ENCODE assay signal across 1 cellular context in the genomic region with DNA sequence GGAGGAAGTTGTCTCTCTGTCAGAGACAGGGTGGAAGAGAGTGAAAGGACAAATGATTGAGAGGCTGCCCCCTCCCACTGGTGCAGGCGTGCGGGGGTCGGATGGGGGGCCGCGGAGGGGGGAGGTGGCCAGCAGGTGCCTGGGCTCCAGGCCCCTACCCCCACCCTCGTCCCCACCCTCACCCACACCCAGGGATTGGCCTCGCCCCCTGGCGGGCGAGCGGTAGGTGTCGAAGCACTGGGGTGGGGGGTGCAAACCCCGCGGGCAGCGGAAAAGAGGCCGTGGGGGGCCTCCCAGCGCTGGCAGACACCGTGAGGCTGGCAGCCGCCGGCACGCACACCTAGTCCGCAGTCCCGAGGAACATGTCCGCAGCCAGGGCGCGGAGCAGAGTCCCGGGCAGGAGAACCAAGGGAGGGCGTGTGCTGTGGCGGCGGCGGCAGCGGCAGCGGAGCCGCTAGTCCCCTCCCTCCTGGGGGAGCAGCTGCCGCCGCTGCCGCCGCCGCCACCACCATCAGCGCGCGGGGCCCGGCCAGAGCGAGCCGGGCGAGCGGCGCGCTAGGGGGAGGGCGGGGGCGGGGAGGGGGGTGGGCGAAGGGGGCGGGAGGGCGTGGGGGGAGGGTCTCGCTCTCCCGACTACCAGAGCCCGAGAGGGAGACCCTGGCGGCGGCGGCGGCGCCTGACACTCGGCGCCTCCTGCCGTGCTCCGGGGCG.
A peak's percentile ranks its signal among the peaks of the same experiment; 100 is the strongest.
TF ChIP-seq lines count a peak whose summit lies in the region.

A gene (plus strand): TSS at position 682 of the 711 bp plus-strand sequence. CDS start 32 bp downstream, outside the sequence.

TF ChIP-seq in K562, 482 proteins besides CTCF, POLR2A, EP300 and RAD21 (continued from another document and continues in another):
- TF ChIP-seq, protein P1, sequence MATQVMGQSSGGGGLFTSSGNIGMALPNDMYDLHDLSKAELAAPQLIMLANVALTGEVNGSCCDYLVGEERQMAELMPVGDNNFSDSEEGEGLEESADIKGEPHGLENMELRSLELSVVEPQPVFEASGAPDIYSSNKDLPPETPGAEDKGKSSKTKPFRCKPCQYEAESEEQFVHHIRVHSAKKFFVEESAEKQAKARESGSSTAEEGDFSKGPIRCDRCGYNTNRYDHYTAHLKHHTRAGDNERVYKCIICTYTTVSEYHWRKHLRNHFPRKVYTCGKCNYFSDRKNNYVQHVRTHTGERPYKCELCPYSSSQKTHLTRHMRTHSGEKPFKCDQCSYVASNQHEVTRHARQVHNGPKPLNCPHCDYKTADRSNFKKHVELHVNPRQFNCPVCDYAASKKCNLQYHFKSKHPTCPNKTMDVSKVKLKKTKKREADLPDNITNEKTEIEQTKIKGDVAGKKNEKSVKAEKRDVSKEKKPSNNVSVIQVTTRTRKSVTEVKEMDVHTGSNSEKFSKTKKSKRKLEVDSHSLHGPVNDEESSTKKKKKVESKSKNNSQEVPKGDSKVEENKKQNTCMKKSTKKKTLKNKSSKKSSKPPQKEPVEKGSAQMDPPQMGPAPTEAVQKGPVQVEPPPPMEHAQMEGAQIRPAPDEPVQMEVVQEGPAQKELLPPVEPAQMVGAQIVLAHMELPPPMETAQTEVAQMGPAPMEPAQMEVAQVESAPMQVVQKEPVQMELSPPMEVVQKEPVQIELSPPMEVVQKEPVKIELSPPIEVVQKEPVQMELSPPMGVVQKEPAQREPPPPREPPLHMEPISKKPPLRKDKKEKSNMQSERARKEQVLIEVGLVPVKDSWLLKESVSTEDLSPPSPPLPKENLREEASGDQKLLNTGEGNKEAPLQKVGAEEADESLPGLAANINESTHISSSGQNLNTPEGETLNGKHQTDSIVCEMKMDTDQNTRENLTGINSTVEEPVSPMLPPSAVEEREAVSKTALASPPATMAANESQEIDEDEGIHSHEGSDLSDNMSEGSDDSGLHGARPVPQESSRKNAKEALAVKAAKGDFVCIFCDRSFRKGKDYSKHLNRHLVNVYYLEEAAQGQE (CRISPR knock-in tag; IDR thresholded peaks at IDR 0.05; ENCODE audit: low read depth), result 0 out of 2 replicates have a peak, but pooled peaks have one; percentile 46
- TF ChIP-seq, protein P2, sequence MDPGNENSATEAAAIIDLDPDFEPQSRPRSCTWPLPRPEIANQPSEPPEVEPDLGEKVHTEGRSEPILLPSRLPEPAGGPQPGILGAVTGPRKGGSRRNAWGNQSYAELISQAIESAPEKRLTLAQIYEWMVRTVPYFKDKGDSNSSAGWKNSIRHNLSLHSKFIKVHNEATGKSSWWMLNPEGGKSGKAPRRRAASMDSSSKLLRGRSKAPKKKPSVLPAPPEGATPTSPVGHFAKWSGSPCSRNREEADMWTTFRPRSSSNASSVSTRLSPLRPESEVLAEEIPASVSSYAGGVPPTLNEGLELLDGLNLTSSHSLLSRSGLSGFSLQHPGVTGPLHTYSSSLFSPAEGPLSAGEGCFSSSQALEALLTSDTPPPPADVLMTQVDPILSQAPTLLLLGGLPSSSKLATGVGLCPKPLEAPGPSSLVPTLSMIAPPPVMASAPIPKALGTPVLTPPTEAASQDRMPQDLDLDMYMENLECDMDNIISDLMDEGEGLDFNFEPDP (CRISPR knock-in tag; IDR thresholded peaks at IDR 0.05), result no peak
- TF ChIP-seq ZNF184 (CRISPR knock-in tag; IDR thresholded peaks at IDR 0.05) (no peak), TCFL5 (CRISPR knock-in tag; conservative IDR thresholded peaks at IDR 0.05) (no peak), JUND (IDR thresholded peaks at IDR 0.05; ENCODE audit: borderline replicate concordance, low read depth, low read length) (no peak), JUND (tag; IDR thresholded peaks at IDR 0.05; ENCODE audit: borderline replicate concordance, low read depth, low read length) (no peak; the same call in 2 of the 3 replicates), PPARD (CRISPR knock-in tag; IDR thresholded peaks at IDR 0.05) (no peak), ZKSCAN1 (IDR thresholded peaks at IDR 0.05; ENCODE audit: low read depth, low read length) (peak; percentile 48; the same call in 1 of the 2 replicates), RFX5 (IDR thresholded peaks at IDR 0.05; ENCODE audit: low read depth, low read length) (no peak), ZNF140 (CRISPR knock-in tag; IDR thresholded peaks at IDR 0.05) (no peak), DIDO1 (tag; IDR thresholded peaks at IDR 0.05; ENCODE audit: low read depth) (0 out of 2 replicates have a peak, but pooled peaks have one; percentile 25), TAF7 (tag; IDR thresholded peaks at IDR 0.05) (no peak), HNRNPL (IDR thresholded peaks at IDR 0.05; ENCODE audit: low read depth, low read length) (peak; percentile 99), CTBP1 (IDR thresholded peaks at IDR 0.05; ENCODE audit: borderline replicate concordance) (peak; percentile 87), NCOA2 (IDR thresholded peaks at IDR 0.05; ENCODE audit: partially characterized antibody in 2 of 2) (no peak), CREB1 (IDR thresholded peaks at IDR 0.05) (0 out of 2 replicates have a peak, but pooled peaks have one; percentile 45), CREB1 (CRISPR knock-in tag; IDR thresholded peaks at IDR 0.05) (peak; percentile 61), MYC (IDR thresholded peaks at IDR 0.05; ENCODE audit: low read depth, low read length) (peak; percentile 53; the same call in 1 of the 2 replicates), MYC (CRISPR knock-in tag; IDR thresholded peaks at IDR 0.05; ENCODE audit: borderline replicate concordance, low read depth) (no peak), IFI16 (CRISPR knock-in tag; IDR thresholded peaks at IDR 0.05) (no peak)
- TF ChIP-seq, protein P3, sequence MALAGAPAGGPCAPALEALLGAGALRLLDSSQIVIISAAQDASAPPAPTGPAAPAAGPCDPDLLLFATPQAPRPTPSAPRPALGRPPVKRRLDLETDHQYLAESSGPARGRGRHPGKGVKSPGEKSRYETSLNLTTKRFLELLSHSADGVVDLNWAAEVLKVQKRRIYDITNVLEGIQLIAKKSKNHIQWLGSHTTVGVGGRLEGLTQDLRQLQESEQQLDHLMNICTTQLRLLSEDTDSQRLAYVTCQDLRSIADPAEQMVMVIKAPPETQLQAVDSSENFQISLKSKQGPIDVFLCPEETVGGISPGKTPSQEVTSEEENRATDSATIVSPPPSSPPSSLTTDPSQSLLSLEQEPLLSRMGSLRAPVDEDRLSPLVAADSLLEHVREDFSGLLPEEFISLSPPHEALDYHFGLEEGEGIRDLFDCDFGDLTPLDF (CRISPR knock-in tag; IDR thresholded peaks at IDR 0.05), result no peak
- TF ChIP-seq, protein P4, sequence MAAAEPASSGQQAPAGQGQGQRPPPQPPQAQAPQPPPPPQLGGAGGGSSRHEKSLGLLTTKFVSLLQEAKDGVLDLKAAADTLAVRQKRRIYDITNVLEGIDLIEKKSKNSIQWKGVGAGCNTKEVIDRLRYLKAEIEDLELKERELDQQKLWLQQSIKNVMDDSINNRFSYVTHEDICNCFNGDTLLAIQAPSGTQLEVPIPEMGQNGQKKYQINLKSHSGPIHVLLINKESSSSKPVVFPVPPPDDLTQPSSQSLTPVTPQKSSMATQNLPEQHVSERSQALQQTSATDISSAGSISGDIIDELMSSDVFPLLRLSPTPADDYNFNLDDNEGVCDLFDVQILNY (CRISPR knock-in tag; IDR thresholded peaks at IDR 0.05), result no peak
- TF ChIP-seq, protein P5, sequence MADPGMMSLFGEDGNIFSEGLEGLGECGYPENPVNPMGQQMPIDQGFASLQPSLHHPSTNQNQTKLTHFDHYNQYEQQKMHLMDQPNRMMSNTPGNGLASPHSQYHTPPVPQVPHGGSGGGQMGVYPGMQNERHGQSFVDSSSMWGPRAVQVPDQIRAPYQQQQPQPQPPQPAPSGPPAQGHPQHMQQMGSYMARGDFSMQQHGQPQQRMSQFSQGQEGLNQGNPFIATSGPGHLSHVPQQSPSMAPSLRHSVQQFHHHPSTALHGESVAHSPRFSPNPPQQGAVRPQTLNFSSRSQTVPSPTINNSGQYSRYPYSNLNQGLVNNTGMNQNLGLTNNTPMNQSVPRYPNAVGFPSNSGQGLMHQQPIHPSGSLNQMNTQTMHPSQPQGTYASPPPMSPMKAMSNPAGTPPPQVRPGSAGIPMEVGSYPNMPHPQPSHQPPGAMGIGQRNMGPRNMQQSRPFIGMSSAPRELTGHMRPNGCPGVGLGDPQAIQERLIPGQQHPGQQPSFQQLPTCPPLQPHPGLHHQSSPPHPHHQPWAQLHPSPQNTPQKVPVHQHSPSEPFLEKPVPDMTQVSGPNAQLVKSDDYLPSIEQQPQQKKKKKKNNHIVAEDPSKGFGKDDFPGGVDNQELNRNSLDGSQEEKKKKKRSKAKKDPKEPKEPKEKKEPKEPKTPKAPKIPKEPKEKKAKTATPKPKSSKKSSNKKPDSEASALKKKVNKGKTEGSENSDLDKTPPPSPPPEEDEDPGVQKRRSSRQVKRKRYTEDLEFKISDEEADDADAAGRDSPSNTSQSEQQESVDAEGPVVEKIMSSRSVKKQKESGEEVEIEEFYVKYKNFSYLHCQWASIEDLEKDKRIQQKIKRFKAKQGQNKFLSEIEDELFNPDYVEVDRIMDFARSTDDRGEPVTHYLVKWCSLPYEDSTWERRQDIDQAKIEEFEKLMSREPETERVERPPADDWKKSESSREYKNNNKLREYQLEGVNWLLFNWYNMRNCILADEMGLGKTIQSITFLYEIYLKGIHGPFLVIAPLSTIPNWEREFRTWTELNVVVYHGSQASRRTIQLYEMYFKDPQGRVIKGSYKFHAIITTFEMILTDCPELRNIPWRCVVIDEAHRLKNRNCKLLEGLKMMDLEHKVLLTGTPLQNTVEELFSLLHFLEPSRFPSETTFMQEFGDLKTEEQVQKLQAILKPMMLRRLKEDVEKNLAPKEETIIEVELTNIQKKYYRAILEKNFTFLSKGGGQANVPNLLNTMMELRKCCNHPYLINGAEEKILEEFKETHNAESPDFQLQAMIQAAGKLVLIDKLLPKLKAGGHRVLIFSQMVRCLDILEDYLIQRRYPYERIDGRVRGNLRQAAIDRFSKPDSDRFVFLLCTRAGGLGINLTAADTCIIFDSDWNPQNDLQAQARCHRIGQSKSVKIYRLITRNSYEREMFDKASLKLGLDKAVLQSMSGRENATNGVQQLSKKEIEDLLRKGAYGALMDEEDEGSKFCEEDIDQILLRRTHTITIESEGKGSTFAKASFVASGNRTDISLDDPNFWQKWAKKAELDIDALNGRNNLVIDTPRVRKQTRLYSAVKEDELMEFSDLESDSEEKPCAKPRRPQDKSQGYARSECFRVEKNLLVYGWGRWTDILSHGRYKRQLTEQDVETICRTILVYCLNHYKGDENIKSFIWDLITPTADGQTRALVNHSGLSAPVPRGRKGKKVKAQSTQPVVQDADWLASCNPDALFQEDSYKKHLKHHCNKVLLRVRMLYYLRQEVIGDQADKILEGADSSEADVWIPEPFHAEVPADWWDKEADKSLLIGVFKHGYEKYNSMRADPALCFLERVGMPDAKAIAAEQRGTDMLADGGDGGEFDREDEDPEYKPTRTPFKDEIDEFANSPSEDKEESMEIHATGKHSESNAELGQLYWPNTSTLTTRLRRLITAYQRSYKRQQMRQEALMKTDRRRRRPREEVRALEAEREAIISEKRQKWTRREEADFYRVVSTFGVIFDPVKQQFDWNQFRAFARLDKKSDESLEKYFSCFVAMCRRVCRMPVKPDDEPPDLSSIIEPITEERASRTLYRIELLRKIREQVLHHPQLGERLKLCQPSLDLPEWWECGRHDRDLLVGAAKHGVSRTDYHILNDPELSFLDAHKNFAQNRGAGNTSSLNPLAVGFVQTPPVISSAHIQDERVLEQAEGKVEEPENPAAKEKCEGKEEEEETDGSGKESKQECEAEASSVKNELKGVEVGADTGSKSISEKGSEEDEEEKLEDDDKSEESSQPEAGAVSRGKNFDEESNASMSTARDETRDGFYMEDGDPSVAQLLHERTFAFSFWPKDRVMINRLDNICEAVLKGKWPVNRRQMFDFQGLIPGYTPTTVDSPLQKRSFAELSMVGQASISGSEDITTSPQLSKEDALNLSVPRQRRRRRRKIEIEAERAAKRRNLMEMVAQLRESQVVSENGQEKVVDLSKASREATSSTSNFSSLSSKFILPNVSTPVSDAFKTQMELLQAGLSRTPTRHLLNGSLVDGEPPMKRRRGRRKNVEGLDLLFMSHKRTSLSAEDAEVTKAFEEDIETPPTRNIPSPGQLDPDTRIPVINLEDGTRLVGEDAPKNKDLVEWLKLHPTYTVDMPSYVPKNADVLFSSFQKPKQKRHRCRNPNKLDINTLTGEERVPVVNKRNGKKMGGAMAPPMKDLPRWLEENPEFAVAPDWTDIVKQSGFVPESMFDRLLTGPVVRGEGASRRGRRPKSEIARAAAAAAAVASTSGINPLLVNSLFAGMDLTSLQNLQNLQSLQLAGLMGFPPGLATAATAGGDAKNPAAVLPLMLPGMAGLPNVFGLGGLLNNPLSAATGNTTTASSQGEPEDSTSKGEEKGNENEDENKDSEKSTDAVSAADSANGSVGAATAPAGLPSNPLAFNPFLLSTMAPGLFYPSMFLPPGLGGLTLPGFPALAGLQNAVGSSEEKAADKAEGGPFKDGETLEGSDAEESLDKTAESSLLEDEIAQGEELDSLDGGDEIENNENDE (IDR thresholded peaks at IDR 0.05; ENCODE audit: low read depth, low read length), result no peak
- TF ChIP-seq, protein P6, sequence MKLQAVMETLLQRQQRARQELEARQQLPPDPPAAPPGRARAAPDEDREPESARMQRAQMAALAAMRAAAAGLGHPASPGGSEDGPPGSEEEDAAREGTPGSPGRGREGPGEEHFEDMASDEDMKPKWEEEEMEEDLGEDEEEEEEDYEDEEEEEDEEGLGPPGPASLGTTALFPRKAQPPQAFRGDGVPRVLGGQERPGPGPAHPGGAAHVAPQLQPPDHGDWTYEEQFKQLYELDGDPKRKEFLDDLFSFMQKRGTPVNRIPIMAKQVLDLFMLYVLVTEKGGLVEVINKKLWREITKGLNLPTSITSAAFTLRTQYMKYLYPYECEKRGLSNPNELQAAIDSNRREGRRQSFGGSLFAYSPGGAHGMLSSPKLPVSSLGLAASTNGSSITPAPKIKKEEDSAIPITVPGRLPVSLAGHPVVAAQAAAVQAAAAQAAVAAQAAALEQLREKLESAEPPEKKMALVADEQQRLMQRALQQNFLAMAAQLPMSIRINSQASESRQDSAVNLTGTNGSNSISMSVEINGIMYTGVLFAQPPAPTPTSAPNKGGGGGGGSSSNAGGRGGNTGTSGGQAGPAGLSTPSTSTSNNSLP (IDR thresholded peaks at IDR 0.05; ENCODE audit: borderline replicate concordance, low read depth, low read length), result no peak
- TF ChIP-seq, protein P7, sequence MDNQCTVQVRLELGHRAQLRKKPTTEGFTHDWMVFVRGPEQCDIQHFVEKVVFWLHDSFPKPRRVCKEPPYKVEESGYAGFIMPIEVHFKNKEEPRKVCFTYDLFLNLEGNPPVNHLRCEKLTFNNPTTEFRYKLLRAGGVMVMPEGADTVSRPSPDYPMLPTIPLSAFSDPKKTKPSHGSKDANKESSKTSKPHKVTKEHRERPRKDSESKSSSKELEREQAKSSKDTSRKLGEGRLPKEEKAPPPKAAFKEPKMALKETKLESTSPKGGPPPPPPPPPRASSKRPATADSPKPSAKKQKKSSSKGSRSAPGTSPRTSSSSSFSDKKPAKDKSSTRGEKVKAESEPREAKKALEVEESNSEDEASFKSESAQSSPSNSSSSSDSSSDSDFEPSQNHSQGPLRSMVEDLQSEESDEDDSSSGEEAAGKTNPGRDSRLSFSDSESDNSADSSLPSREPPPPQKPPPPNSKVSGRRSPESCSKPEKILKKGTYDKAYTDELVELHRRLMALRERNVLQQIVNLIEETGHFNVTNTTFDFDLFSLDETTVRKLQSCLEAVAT (IDR thresholded peaks at IDR 0.05), result peak in 1 of 2 experiments; percentile 81; a peak in 1 of 4 replicates
- TF ChIP-seq, protein P8, sequence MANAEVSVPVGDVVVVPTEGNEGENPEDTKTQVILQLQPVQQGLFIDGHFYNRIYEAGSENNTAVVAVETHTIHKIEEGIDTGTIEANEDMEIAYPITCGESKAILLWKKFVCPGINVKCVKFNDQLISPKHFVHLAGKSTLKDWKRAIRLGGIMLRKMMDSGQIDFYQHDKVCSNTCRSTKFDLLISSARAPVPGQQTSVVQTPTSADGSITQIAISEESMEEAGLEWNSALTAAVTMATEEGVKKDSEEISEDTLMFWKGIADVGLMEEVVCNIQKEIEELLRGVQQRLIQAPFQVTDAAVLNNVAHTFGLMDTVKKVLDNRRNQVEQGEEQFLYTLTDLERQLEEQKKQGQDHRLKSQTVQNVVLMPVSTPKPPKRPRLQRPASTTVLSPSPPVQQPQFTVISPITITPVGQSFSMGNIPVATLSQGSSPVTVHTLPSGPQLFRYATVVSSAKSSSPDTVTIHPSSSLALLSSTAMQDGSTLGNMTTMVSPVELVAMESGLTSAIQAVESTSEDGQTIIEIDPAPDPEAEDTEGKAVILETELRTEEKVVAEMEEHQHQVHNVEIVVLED (CRISPR knock-in tag; IDR thresholded peaks at IDR 0.05), result 0 out of 2 replicates have a peak, but pooled peaks have one; percentile 29
